In genomic region chr16:46620265-46621005, GRCh38 we compare ENCODE assay signal across 8 cellular contexts. TPM values are rescaled to one million over a fixed set of nuclear protein-coding genes. Genes with fewer than 3 reads are reported as not detected.
A peak's percentile ranks its signal among the peaks of the same experiment; 100 is the strongest.
DNase-seq lines count a peak whose midpoint lies in the region; ATAC-seq and TF ChIP-seq lines count a peak whose summit lies in the region.

No MANE protein-coding gene starts in this region.

- no peak overlapping the region for H3K27ac ChIP-seq in CD4-positive, alpha-beta T cell (ENCODE audit: low read depth, low read length)
- no peak overlapping the region for H3K27ac ChIP-seq in naive thymus-derived CD4-positive, alpha-beta T cell (ENCODE audit: low read depth, low read length)

- DNase-seq in CD4-positive, alpha-beta T cell, result no peak
- peak; percentile 62 for DNase-seq in NOMO-1 treated with DMSO at 0.1 percent for 48 hours (lab: John Stamatoyannopoulos, UW; ENCODE audit: unreplicated experiment)
- peak; percentile 25 to 50 for DNase-seq in cardiac fibroblast (ENCODE audit: low read depth in 2 of 2)
- DNase-seq in naive thymus-derived CD4-positive, alpha-beta T cell, result no peak
- DNase-seq in cortex of kidney (lab: John Stamatoyannopoulos, UW), result no peak
- DNase-seq in dedifferentiated amniotic fluid mesenchymal stem cell (ENCODE audit: extremely low spot score), result no peak

- POLR2A ChIA-PET in CD4-positive, alpha-beta T cell (lab: Charles Lee), result no interaction called here
- POLR2A ChIA-PET in naive thymus-derived CD4-positive, alpha-beta T cell (lab: Charles Lee), result no interaction called here

- H3K27ac Mint-ChIP-seq in CD4-positive, alpha-beta T cell, result no peak overlapping the region
- peak overlapping the region in 2 of 9 donors; percentile 59 to 96 for H3K27ac Mint-ChIP-seq in naive thymus-derived CD4-positive, alpha-beta T cell

- peak overlapping the region; percentile 83 for H3K4me3 Mint-ChIP-seq in CD4-positive, alpha-beta T cell
- H3K4me3 Mint-ChIP-seq in naive thymus-derived CD4-positive, alpha-beta T cell, result peak overlapping the region; percentile 71 to 98 (median 83)

- H3K9me3 ChIP-seq in CD4-positive, alpha-beta T cell (ENCODE audit: control insufficient read depth, low read length), result no peaks in the 10 kb centered on the region
- H3K9me3 ChIP-seq in naive thymus-derived CD4-positive, alpha-beta T cell (ENCODE audit: control insufficient read depth in 2 of 3, low read length in 3 of 3), result no peaks in the 10 kb centered on the region

- CTCF ChIA-PET in CD4-positive, alpha-beta T cell (lab: Charles Lee), result no interaction called here
- CTCF ChIA-PET in naive thymus-derived CD4-positive, alpha-beta T cell (lab: Charles Lee), result no interaction called here

- peaks cover 3% of the 10 kb centered on the region in 2 donors for H3K4me1 ChIP-seq in naive thymus-derived CD4-positive, alpha-beta T cell (ENCODE audit: control insufficient read depth in 2 of 2, insufficient read depth in 2 of 2, low read length in 2 of 2)

- TF ChIP-seq CTCF in CD4-positive, alpha-beta T cell (IDR thresholded peaks at IDR 0.05), result no peak
- no peak for TF ChIP-seq CTCF in cardiac fibroblast (IDR thresholded peaks at IDR 0.05; ENCODE audit: low read depth, low read length)

- no peaks in the 10 kb centered on the region for H3K36me3 ChIP-seq in naive thymus-derived CD4-positive, alpha-beta T cell (ENCODE audit: control insufficient read depth in 2 of 3, insufficient read depth in 3 of 3, low read length in 3 of 3)

- no peaks in the 10 kb centered on the region for H3K36me3 Mint-ChIP-seq in CD4-positive, alpha-beta T cell (ENCODE audit: low read depth)
- H3K36me3 Mint-ChIP-seq in naive thymus-derived CD4-positive, alpha-beta T cell, result peaks cover 0 to 12% (median 0%) of the 10 kb centered on the region in 5 donors

- no peak for ATAC-seq in CD4-positive, alpha-beta T cell (ENCODE audit: poor library complexity)
- peak; percentile 20 for ATAC-seq in GM21529 (IDR thresholded peaks at IDR 0.05; ENCODE audit: unreplicated experiment)
- ATAC-seq in naive thymus-derived CD4-positive, alpha-beta T cell, result no peak
- ATAC-seq in HG03469 (IDR thresholded peaks at IDR 0.05; ENCODE audit: unreplicated experiment), result no peak

- H3K27me3 ChIP-seq in CD4-positive, alpha-beta T cell (ENCODE audit: control insufficient read depth, insufficient read depth, low read length), result no peaks in the 10 kb centered on the region
- no peaks in the 10 kb centered on the region for H3K27me3 ChIP-seq in naive thymus-derived CD4-positive, alpha-beta T cell (ENCODE audit: control insufficient read depth in 2 of 2, insufficient read depth in 2 of 2, low read length in 2 of 2)

- peaks cover 4% of the 10 kb centered on the region for H3K27me3 Mint-ChIP-seq in CD4-positive, alpha-beta T cell
- H3K27me3 Mint-ChIP-seq in naive thymus-derived CD4-positive, alpha-beta T cell, result peaks cover 0 to 13% (median 0%) of the 10 kb centered on the region in 5 donors

- H3K4me1 Mint-ChIP-seq in CD4-positive, alpha-beta T cell (ENCODE audit: low read depth), result peaks cover 16% of the 10 kb centered on the region
- H3K4me1 Mint-ChIP-seq in naive thymus-derived CD4-positive, alpha-beta T cell, result peaks cover 13 to 37% (median 22%) of the 10 kb centered on the region in 7 donors

- intact Hi-C loops in CD4-positive, alpha-beta T cell (cut with DNase I, micrococcal nuclease), result no loop called here
- intact Hi-C loops in naive thymus-derived CD4-positive, alpha-beta T cell (cut with micrococcal nuclease), result loop anchor here in 1 of 2 donors (2.0 to 5.0 kb wide), 4 partner anchors 68 to 842 kb away; partner anchors contain the start of genes C16orf87, DNAJA2, ITFG1 and ORC6

- no peaks in the 10 kb centered on the region for H3K9me3 Mint-ChIP-seq in CD4-positive, alpha-beta T cell
- peaks cover 0 to 3% (median 0%) of the 10 kb centered on the region in 11 donors for H3K9me3 Mint-ChIP-seq in naive thymus-derived CD4-positive, alpha-beta T cell

- H3K4me3 ChIP-seq in cardiac fibroblast (replicated peaks in 1 of 2; ENCODE audit: low read depth in 2 of 2, low read length in 2 of 2), result peak overlapping the region; percentile 73 to 83
- H3K4me3 ChIP-seq in naive thymus-derived CD4-positive, alpha-beta T cell (ENCODE audit: low read length), result peak overlapping the region; percentile 62

RNA-seq across cellular contexts. Expression of gene SHCBP1, which starts 0.7 kb away (rescaled TPM):
- total RNA-seq in CD4-positive, alpha-beta T cell, result 1 to 10 TPM in 1 of 2 experiments, under 1 TPM in 1; 0.69 to 1.1 TPM
- 10 to 100 TPM in 1 of 5 experiments, 1 to 10 TPM in 2, under 1 TPM in 2; 0.32 to 37.8 (median 1.1) TPM for total RNA-seq in naive thymus-derived CD4-positive, alpha-beta T cell
- polyA plus RNA-seq in naive thymus-derived CD4-positive, alpha-beta T cell, result under 1 TPM in 1 of 2 donors, not detected in 1; 0.07 TPM

Comparison
In these comparisons a context has a peak if more than half of its experiments do, and no peak if none do; other contexts are left out.
1. DNase-seq: peak in NOMO-1 treated with DMSO at 0.1 percent for 48 hours (single experiment) and cardiac fibroblast (2 of 2); none in CD4-positive, alpha-beta T cell (0 of 10), naive thymus-derived CD4-positive, alpha-beta T cell (0 of 9), cortex of kidney (single experiment) and dedifferentiated amniotic fluid mesenchymal stem cell (single experiment).